In the genomic region with DNA sequence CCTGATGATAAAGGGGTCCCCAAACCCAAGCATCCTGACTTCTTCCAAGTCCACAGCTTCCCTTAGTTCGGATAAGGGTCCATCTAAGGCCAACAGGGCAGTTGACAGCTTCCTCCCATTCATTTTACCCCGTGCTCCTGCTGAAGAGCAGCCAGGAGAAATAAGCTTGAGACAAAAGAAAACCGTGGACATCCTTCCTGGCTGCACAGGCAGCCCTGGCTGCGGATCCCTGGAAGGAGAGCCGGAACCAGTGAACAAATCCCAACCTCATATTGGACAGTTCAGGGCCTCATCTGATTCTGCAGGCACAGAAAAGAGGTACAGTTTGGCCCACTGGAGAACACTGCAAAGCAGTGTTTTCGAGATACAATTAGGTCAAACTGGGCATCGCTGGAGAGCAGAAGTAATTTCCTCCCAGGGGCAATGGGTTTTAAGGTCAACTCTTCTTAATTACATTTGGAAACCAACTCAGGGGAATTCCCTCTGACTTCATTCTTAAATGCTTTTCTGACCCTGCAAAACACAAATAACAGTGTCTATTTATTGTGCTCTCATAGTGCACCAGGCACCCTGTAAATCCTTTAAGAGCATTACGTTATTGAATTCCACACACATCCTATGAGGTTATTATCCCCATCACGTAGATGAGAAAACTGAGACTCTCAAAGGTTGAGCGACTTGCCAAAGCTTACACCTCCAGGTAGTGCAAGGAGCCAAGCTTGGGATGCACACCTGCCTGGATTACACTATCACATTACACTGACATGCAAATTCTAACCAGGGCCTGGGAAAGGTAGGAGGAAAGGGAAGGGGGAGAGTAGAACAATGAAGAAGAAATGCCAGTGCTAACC, we compare ENCODE assay signal across 13 cellular contexts. TPM values are rescaled to one million over a fixed set of nuclear protein-coding genes. Genes with fewer than 3 reads are reported as not detected.
DNase-seq lines count a peak whose midpoint lies in the region.
"Had no signal": no experiment of that assay in that cellular context is flagged by ENCODE, and none has a peak within 500 bp of the region (broad histone marks: within the 10 kb centered on the region; RNA-seq: fewer than 3 reads in every experiment).

No MANE protein-coding gene starts in this region.

- no peak for DNase-seq in T-helper 2 cell treated with Interferon-gamma antibody and Interleukin-4, amounts not matched to agents 5 μg/mL and 100 μg/mL, for 36 hours (ENCODE audit: low spot score)
- DNase-seq in T-helper 2 cell (no peak), iris pigment epithelial cell (ENCODE audit: low read depth) (peak; percentile 27), GM19240 (ENCODE audit: insufficient read length, low spot score) (no peak), NCI-H1694 treated with DMSO at 0.1 percent for 48 hours (lab: John Stamatoyannopoulos, UW) (no peak), NCI-H2171 treated with DMSO at 0.1 percent for 48 hours (lab: John Stamatoyannopoulos, UW) (no peak)
- no peak for DNase-seq in activated T-helper 1 cell treated with anti-CD3 and anti-CD28 coated beads, Interleukin-12 subunit alpha, Interleukin-12 subunit beta, Interleukin-2, Interleukin-4 antibody, amounts not matched to agents 30 ng/mL and 10 ng/mL and 1 ng/mL, durations not matched to agents 14 hours and 24 hours and 36 hours (ENCODE audit: low spot score)
- DNase-seq: hypothalamus; NCI-H1417 treated with DMSO at 0.1 percent for 48 hours; stimulated activated CD4-positive, alpha-beta T cell treated with anti-CD3 and anti-CD28 coated beads, Interleukin-4, amount 100 ng/mL, for 24 hours had no signal

- H3K36me3 ChIP-seq in stomach smooth muscle (ENCODE audit: control insufficient read depth in 2 of 2, insufficient read depth in 2 of 2, low read length in 2 of 2), result peaks cover 4 to 5% of the 10 kb centered on the region in 2 donors

- H3K4me3 ChIP-seq in stomach smooth muscle (ENCODE audit: low read length in 2 of 2), result peak overlapping the region in 1 of 2 donors; percentile 29

- no peaks in the 10 kb centered on the region for H3K9me3 ChIP-seq in stomach smooth muscle (ENCODE audit: control insufficient read depth in 2 of 2, low read length in 2 of 2)

- intact Hi-C loops in activated T-helper 1 cell treated with anti-CD3 and anti-CD28 coated beads, Interleukin-12 subunit alpha, Interleukin-12 subunit beta, Interleukin-2, Interleukin-4 antibody, amounts not matched to agents 30 ng/mL and 10 ng/mL and 1 ng/mL, durations not matched to agents 14 hours and 24 hours and 36 hours (cut with micrococcal nuclease), result loop anchor here (1.0 kb wide), 1 partner anchor 11 kb away; no protein-coding TSS in a partner anchor

- H3K27ac Mint-ChIP-seq in T-helper 2 cell treated with Interferon-gamma antibody and Interleukin-4, amounts not matched to agents 5 μg/mL and 100 μg/mL, for 36 hours, result peak overlapping the region; percentile 42
- H3K27ac Mint-ChIP-seq in activated T-helper 1 cell treated with anti-CD3 and anti-CD28 coated beads, Interleukin-12 subunit alpha, Interleukin-12 subunit beta, Interleukin-2, Interleukin-4 antibody, amounts not matched to agents 30 ng/mL and 10 ng/mL and 1 ng/mL, durations not matched to agents 14 hours and 24 hours and 36 hours, result peak overlapping the region; percentile 87

- H3K27me3 ChIP-seq in stomach smooth muscle (ENCODE audit: control insufficient read depth in 1 of 2, insufficient read depth in 2 of 2, low read length in 2 of 2), result no peaks in the 10 kb centered on the region

- H3K27me3 Mint-ChIP-seq in T-helper 2 cell treated with Interferon-gamma antibody and Interleukin-4, amounts not matched to agents 5 μg/mL and 100 μg/mL, for 36 hours (ENCODE audit: low read depth), result no peaks in the 10 kb centered on the region
- H3K27me3 Mint-ChIP-seq in activated T-helper 1 cell treated with anti-CD3 and anti-CD28 coated beads, Interleukin-12 subunit alpha, Interleukin-12 subunit beta, Interleukin-2, Interleukin-4 antibody, amounts not matched to agents 30 ng/mL and 10 ng/mL and 1 ng/mL, durations not matched to agents 14 hours and 24 hours and 36 hours (ENCODE audit: insufficient read depth), result no peaks in the 10 kb centered on the region

- H3K4me3 Mint-ChIP-seq in T-helper 2 cell treated with Interferon-gamma antibody and Interleukin-4, amounts not matched to agents 5 μg/mL and 100 μg/mL, for 36 hours, result peak overlapping the region; percentile 43
- peak overlapping the region; percentile 39 for H3K4me3 Mint-ChIP-seq in activated T-helper 1 cell treated with anti-CD3 and anti-CD28 coated beads, Interleukin-12 subunit alpha, Interleukin-12 subunit beta, Interleukin-2, Interleukin-4 antibody, amounts not matched to agents 30 ng/mL and 10 ng/mL and 1 ng/mL, durations not matched to agents 14 hours and 24 hours and 36 hours
- H3K4me3 Mint-ChIP-seq: nephron had no signal

- peaks cover 41% of the 10 kb centered on the region for H3K4me1 ChIP-seq in stomach smooth muscle (ENCODE audit: control insufficient read depth, insufficient read depth, low read length)

- H3K9ac ChIP-seq in stomach smooth muscle (ENCODE audit: low read length in 2 of 2), result peak overlapping the region; percentile 6 to 29

- H3K36me3 Mint-ChIP-seq in T-helper 2 cell treated with Interferon-gamma antibody and Interleukin-4, amounts not matched to agents 5 μg/mL and 100 μg/mL, for 36 hours (ENCODE audit: low read depth), result peaks cover 89% of the 10 kb centered on the region
- H3K36me3 Mint-ChIP-seq in activated T-helper 1 cell treated with anti-CD3 and anti-CD28 coated beads, Interleukin-12 subunit alpha, Interleukin-12 subunit beta, Interleukin-2, Interleukin-4 antibody, amounts not matched to agents 30 ng/mL and 10 ng/mL and 1 ng/mL, durations not matched to agents 14 hours and 24 hours and 36 hours (ENCODE audit: low read depth), result peaks cover 71% of the 10 kb centered on the region

- peaks cover 76% of the 10 kb centered on the region for H3K4me1 Mint-ChIP-seq in T-helper 2 cell treated with Interferon-gamma antibody and Interleukin-4, amounts not matched to agents 5 μg/mL and 100 μg/mL, for 36 hours (ENCODE audit: low read depth)
- H3K4me1 Mint-ChIP-seq in activated T-helper 1 cell treated with anti-CD3 and anti-CD28 coated beads, Interleukin-12 subunit alpha, Interleukin-12 subunit beta, Interleukin-2, Interleukin-4 antibody, amounts not matched to agents 30 ng/mL and 10 ng/mL and 1 ng/mL, durations not matched to agents 14 hours and 24 hours and 36 hours (ENCODE audit: low read depth), result peaks cover 87% of the 10 kb centered on the region

- H3K9me3 Mint-ChIP-seq in T-helper 2 cell treated with Interferon-gamma antibody and Interleukin-4, amounts not matched to agents 5 μg/mL and 100 μg/mL, for 36 hours, result no peaks in the 10 kb centered on the region
- no peaks in the 10 kb centered on the region for H3K9me3 Mint-ChIP-seq in activated T-helper 1 cell treated with anti-CD3 and anti-CD28 coated beads, Interleukin-12 subunit alpha, Interleukin-12 subunit beta, Interleukin-2, Interleukin-4 antibody, amounts not matched to agents 30 ng/mL and 10 ng/mL and 1 ng/mL, durations not matched to agents 14 hours and 24 hours and 36 hours
- H3K9me3 Mint-ChIP-seq: nephron had no signal

- H3K27ac ChIP-seq in stomach smooth muscle (ENCODE audit: low read length), result peak overlapping the region; percentile 72
- H3K27ac ChIP-seq: VCaP had no signal

RNA-seq across cellular contexts. Expression of a gene that starts 21.2 kb away (rescaled TPM):
- 341 and 348 TPM in 2 replicates for total RNA-seq in activated T-helper 1 cell treated with anti-CD3 and anti-CD28 coated beads, Interleukin-12 subunit alpha, Interleukin-12 subunit beta, Interleukin-2, Interleukin-4 antibody, amounts not matched to agents 30 ng/mL and 10 ng/mL and 1 ng/mL, durations not matched to agents 14 hours and 24 hours and 36 hours
